In genomic region chr4:4415806-4416805, GRCh38 we compare ENCODE assay signal across 2 cellular contexts.
TF ChIP-seq lines count a peak whose summit lies in the region.

No MANE protein-coding gene starts in this region.

TF ChIP-seq in HepG2, 621 proteins besides CTCF, POLR2A, EP300 and RAD21:
- TF ChIP-seq AGO2 (optimal IDR thresholded peaks at IDR 0.05; ENCODE audit: low read depth, low read length) (peak; percentile 11), ZBTB7A (CRISPR knock-in tag; IDR thresholded peaks at IDR 0.05) (no peak)

TF ChIP-seq in WTC11, 78 proteins besides CTCF, POLR2A, EP300 and RAD21:
- no peak for TF ChIP-seq CBFB (CRISPR knock-in tag; IDR thresholded peaks at IDR 0.05; ENCODE audit: low read depth)
- TF ChIP-seq FOXJ3 (CRISPR knock-in tag; IDR thresholded peaks at IDR 0.05; ENCODE audit: borderline replicate concordance): no peak
- no peak for TF ChIP-seq OVOL2 (CRISPR knock-in tag; IDR thresholded peaks at IDR 0.05; ENCODE audit: borderline replicate concordance)
- no peak for TF ChIP-seq FOXP1 (CRISPR knock-in tag; IDR thresholded peaks at IDR 0.05; ENCODE audit: borderline replicate concordance)
- TF ChIP-seq ERG (CRISPR knock-in tag; IDR thresholded peaks at IDR 0.05): no peak
- no peak for TF ChIP-seq HMGXB4 (CRISPR knock-in tag; IDR thresholded peaks at IDR 0.05)
- no peak for TF ChIP-seq GRHL2 (CRISPR knock-in tag; IDR thresholded peaks at IDR 0.05; ENCODE audit: insufficient replicate concordance, severe bottlenecking)
- TF ChIP-seq IRF1 (CRISPR knock-in tag; IDR thresholded peaks at IDR 0.05): no peak
- TF ChIP-seq ELF4 (CRISPR knock-in tag; IDR thresholded peaks at IDR 0.05; ENCODE audit: low read depth): no peak
- TF ChIP-seq NR1H2 (CRISPR knock-in tag; IDR thresholded peaks at IDR 0.05): no peak
- no peak for TF ChIP-seq PRDM15 (CRISPR knock-in tag; IDR thresholded peaks at IDR 0.05)
- no peak for TF ChIP-seq MYBL2 (CRISPR knock-in tag; IDR thresholded peaks at IDR 0.05)
